9 cellular contexts compared by ENCODE assay signal in genomic region chr21:24045373-24045772, GRCh38.
"Had no signal": no experiment of that assay in that cellular context is flagged by ENCODE, and none has a peak within 500 bp of the region (broad histone marks: within the 10 kb centered on the region; RNA-seq: fewer than 3 reads in every experiment).

No MANE protein-coding gene starts in this region.

- H3K27ac ChIP-seq: breast epithelium, tibial nerve, vagina had no signal

- ATAC-seq: activated CD8-positive, alpha-beta T cell treated with anti-CD3 and anti-CD28 coated beads for 36 hours; left colon had no signal

- H3K9me3 ChIP-seq: breast epithelium, tibial nerve, vagina had no signal

- H3K27me3 ChIP-seq: breast epithelium, tibial nerve, vagina had no signal

- DNase-seq: activated T-cell treated with anti-CD3 and anti-CD28 coated beads, Interleukin-2, amount 50 U/mL, for 24 hours; effector memory CD4-positive, alpha-beta T cell; retina; stimulated activated naive CD4-positive, alpha-beta T cell treated with Interleukin-2 at 50 U/mL for 16 hours had no signal

- H3K36me3 ChIP-seq: breast epithelium, tibial nerve, vagina had no signal

- H3K4me1 ChIP-seq: breast epithelium had no signal

- H3K4me3 ChIP-seq: breast epithelium, tibial nerve, vagina had no signal
